In the genomic region with DNA sequence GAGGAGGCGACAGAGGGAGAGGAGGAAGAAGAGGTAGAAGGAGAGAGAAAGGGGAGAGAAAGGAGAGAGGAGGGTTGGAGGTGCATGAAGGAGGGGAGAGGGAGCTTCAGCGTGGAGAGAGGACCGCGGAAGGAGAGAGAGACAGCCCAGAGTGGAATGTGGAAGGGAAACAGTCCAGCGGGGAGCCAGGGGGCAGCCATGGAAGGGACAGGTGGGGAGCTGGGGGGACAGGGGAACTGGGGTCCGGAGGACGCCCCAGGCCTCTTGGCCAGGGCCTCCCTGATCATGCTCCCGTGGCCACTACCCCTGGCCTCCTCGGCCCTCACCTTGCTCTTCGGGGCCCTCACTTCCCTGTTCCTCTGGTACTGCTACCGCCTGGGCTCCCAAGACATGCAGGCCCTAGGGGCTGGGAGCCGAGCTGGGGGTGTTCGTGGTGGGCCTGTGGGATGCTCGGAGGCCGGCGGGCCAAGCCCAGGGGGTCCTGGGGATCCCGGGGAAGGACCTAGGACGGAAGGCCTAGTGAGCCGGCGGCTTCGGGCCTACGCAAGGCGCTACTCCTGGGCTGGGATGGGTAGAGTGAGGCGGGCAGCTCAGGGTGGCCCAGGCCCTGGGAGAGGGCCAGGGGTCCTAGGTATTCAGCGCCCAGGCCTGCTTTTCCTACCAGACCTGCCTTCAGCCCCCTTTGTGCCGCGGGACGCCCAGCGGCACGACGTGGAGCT, we compare ENCODE assay signal across 8 cellular contexts. TPM values are rescaled to one million over a fixed set of nuclear protein-coding genes. Genes with fewer than 3 reads are reported as not detected.
A peak's percentile ranks its signal among the peaks of the same experiment; 100 is the strongest.
DNase-seq lines count a peak whose midpoint lies in the region; ATAC-seq and TF ChIP-seq lines count a peak whose summit lies in the region.

No MANE protein-coding gene starts in this region.

- CTCF ChIA-PET in BJ (lab: Yijun Ruan, JAX) = interaction anchor here (0.6 to 1.9 kb wide), 7 partner anchors 25 to 200 kb away, joined by 3 to 5 read pairs (median 3); partner anchors contain the start of gene KCTD13

- H3K4me3 ChIP-seq in BJ (ENCODE audit: low read depth, low read length) (peak overlapping the region; percentile 84), Loucy (ENCODE audit: low read length, poor library complexity, severe bottlenecking) (peak overlapping the region; percentile 70)

- no peak for TF ChIP-seq CTCF in BJ (IDR thresholded peaks at IDR 0.05; ENCODE audit: insufficient read depth, low read depth, low read length)
- no peak for TF ChIP-seq CTCF in Loucy (conservative IDR thresholded peaks at IDR 0.05; ENCODE audit: low read length)
- no peak for TF ChIP-seq CTCF in chondrocyte (IDR thresholded peaks at IDR 0.05)
- no peak for TF ChIP-seq CTCF in natural killer cell (IDR thresholded peaks at IDR 0.05)

- no peak overlapping the region for H3K9ac ChIP-seq in Loucy (ENCODE audit: low read depth, low read length, poor library complexity, severe bottlenecking)

- H3K27ac Mint-ChIP-seq in chondrocyte (ENCODE audit: unreplicated experiment) (no peak overlapping the region), natural killer cell (no peak overlapping the region)

- POLR2A ChIA-PET in BJ (lab: Charles Lee) = no interaction called here

- H3K9me2 ChIP-seq in Loucy (replicated peaks; ENCODE audit: low read depth, low read length) = no peaks in the 10 kb centered on the region

- intact Hi-C loops in natural killer cell (cut with micrococcal nuclease) = no loop called here

- peak overlapping the region; percentile 75 for H3K4me3 Mint-ChIP-seq in chondrocyte (ENCODE audit: unreplicated experiment)
- H3K4me3 Mint-ChIP-seq in natural killer cell = peak overlapping the region; percentile 70

- H3K36me3 ChIP-seq in BJ (ENCODE audit: control insufficient read depth, insufficient read depth, low read length) = 0 out of 2 replicates have a peak, but pooled peaks cover 1% of the 10 kb centered on the region
- no peaks in the 10 kb centered on the region for H3K36me3 ChIP-seq in Loucy (ENCODE audit: insufficient read depth, low read length)

- H3K4me1 Mint-ChIP-seq in chondrocyte (ENCODE audit: low read depth) (peaks cover 15% of the 10 kb centered on the region), natural killer cell (peaks cover 5 to 13% of the 10 kb centered on the region in 2 donors)

- no peak for ATAC-seq in natural killer cell
- no peak for ATAC-seq in HG03095 (IDR thresholded peaks at IDR 0.05; ENCODE audit: unreplicated experiment)

- H3K4me2 ChIP-seq in Loucy (ENCODE audit: low read depth, low read length, poor library complexity, severe bottlenecking) = peak overlapping the region; percentile 66

- H3F3A ChIP-seq in Loucy (ENCODE audit: low read depth) = no peaks in the 10 kb centered on the region

- H3K27me3 ChIP-seq in BJ (ENCODE audit: control insufficient read depth, insufficient read depth, low read length) (peaks cover 2% of the 10 kb centered on the region), Loucy (ENCODE audit: insufficient read depth, low read length, poor library complexity, severe bottlenecking) (no peaks in the 10 kb centered on the region)

- no peaks in the 10 kb centered on the region for H3K9me3 ChIP-seq in Loucy (ENCODE audit: insufficient read depth, low read depth, low read length)

- H3K4me1 ChIP-seq in Loucy (ENCODE audit: insufficient read depth, low read length, poor library complexity, severe bottlenecking) = peaks cover 13% of the 10 kb centered on the region

- H3K27me3 Mint-ChIP-seq in chondrocyte (ENCODE audit: low read depth) = peaks cover 19% of the 10 kb centered on the region
- H3K27me3 Mint-ChIP-seq in natural killer cell (ENCODE audit: low read depth in 2 of 2) = peaks cover 20 to 37% of the 10 kb centered on the region in 2 donors

- DNase-seq in BJ (ENCODE audit: low read depth) (no peak), chondrocyte (ENCODE audit: low spot score) (no peak), natural killer cell (no peak), GDM1 (lab: John Stamatoyannopoulos, UW) (no peak), Ammon's horn (ENCODE audit: low spot score) (no peak), NCI-H128 (lab: John Stamatoyannopoulos, UW; ENCODE audit: unreplicated experiment) (no peak)

- no peak overlapping the region for H2AFZ ChIP-seq in Loucy (ENCODE audit: low read length)

- H3K9me3 Mint-ChIP-seq in chondrocyte (ENCODE audit: low read depth) (no peaks in the 10 kb centered on the region), natural killer cell (no peaks in the 10 kb centered on the region)

- H3K36me3 Mint-ChIP-seq in chondrocyte (ENCODE audit: low read depth) (no peaks in the 10 kb centered on the region), natural killer cell (no peaks in the 10 kb centered on the region)

- H4K20me1 ChIP-seq in Loucy (ENCODE audit: insufficient read depth, low read length, poor library complexity, severe bottlenecking) = peaks cover 12% of the 10 kb centered on the region

- no peaks in the 10 kb centered on the region for H3K79me2 ChIP-seq in Loucy (ENCODE audit: insufficient read depth, low read length)

RNA-seq across cellular contexts. Expression of gene ASPHD1, which starts 0.8 kb away (rescaled TPM):
- 4.4 and 6.9 TPM in 2 replicates for polyA plus RNA-seq in BJ (2011; rRNA removed)
- 4.9 and 6.6 TPM in 2 replicates for polyA minus RNA-seq in BJ (2011; rRNA and poly(A)+ RNA removed)
- total RNA-seq in chondrocyte (2.4 to 3.2 TPM (median 2.9 TPM) in 3 replicates), natural killer cell (not detected)

RNA-seq across cellular contexts. Expression of gene SEZ6L2, which starts 1.7 kb away (rescaled TPM):
- polyA plus RNA-seq in BJ (2011; rRNA removed) = 8.1 and 19.3 TPM in 2 replicates
- polyA minus RNA-seq in BJ (2011; rRNA and poly(A)+ RNA removed) = 2.2 and 3.3 TPM in 2 replicates
- total RNA-seq in chondrocyte = 10.9 to 17.0 TPM (median 16.3 TPM) in 3 replicates
- total RNA-seq in natural killer cell = under 1 TPM in 1 of 3 donors, not detected in 2; 0.14 TPM

RNA-seq across cellular contexts. Expression of gene KCTD13, which starts 25.0 kb away (rescaled TPM):
- polyA plus RNA-seq in BJ (2011; rRNA removed) = 8.2 and 12.3 TPM in 2 replicates
- 5.7 and 7.1 TPM in 2 replicates for polyA minus RNA-seq in BJ (2011; rRNA and poly(A)+ RNA removed)
- 19.3 to 21.1 TPM (median 20.3 TPM) in 3 replicates for total RNA-seq in chondrocyte
- 10 to 100 TPM; 36.1 to 54.0 (median 51.7) TPM for total RNA-seq in natural killer cell

RNA-seq across cellular contexts. Expression of gene CDIPT, which starts 38.0 kb away (rescaled TPM):
- polyA plus RNA-seq in BJ (2011; rRNA removed) = 148 and 225 TPM in 2 replicates
- polyA minus RNA-seq in BJ (2011; rRNA and poly(A)+ RNA removed) = 46.5 and 71.5 TPM in 2 replicates
- total RNA-seq in chondrocyte (73.5 to 79.7 TPM (median 78.3 TPM) in 3 replicates), natural killer cell (10 to 100 TPM; 42.3 to 66.9 (median 53.0) TPM)

Comparison
In these comparisons a context has a peak if more than half of its experiments do, and no peak if none do; other contexts are left out.
1. RNA of gene SEZ6L2, which starts 1.7 kb away (total RNA-seq): 10.9 to 17.0 TPM in chondrocyte; 0.14 TPM in natural killer cell; every median in the first group is over 10 times any median in the second.